In the genomic region with DNA sequence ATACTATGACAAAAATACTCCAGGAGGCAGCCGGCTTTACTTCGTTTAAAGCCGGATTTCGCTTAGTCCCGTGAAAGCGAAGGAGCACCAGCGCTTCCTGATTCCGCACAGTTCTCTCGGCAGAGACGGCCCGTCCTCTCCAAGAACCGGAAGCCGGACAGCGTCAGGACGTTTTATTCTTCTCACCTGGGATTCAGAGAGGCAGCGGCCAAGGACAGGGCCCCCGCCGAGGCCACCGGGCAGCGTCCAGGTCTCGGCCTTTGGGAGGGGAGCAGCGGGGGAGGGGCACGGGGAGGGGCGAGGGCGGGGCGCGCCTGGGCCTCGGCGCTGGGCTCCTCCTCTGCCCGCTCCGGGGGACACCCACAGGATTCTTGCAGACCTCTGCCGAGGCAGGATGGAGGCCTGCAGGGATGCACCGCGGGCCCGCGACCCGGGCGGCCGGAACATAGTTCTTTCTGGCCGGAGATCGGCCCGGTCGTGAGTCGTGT, we compare ENCODE assay signal across 8 cellular contexts. TPM values are rescaled to one million over a fixed set of nuclear protein-coding genes. Genes with fewer than 3 reads are reported as not detected.
DNase-seq lines count a peak whose midpoint lies in the region; ATAC-seq and TF ChIP-seq lines count a peak whose summit lies in the region.

No MANE protein-coding gene starts in this region.

- H3K27ac ChIP-seq in MM.1S (ENCODE audit: low read length) = no peak overlapping the region

- peaks cover 8% of the 10 kb centered on the region; the same call in 1 of the 2 replicates for H3F3A ChIP-seq in MM.1S (ENCODE audit: insufficient read depth, low read length)

- no peak overlapping the region for H3K9ac ChIP-seq in MM.1S (ENCODE audit: low read length)

- intact Hi-C loops in left colon (cut with DNase I, micrococcal nuclease) = no loop called here

- peak; percentile 54 for ATAC-seq in left colon

- no peak overlapping the region for H3K4me2 ChIP-seq in MM.1S (ENCODE audit: low read depth, low read length)

- H3K79me2 ChIP-seq in MM.1S (ENCODE audit: low read length) = peaks cover 95% of the 10 kb centered on the region

- H3K27me3 ChIP-seq in MM.1S (replicated peaks; ENCODE audit: insufficient read depth, low read length) = no peaks in the 10 kb centered on the region

- H3K36me3 ChIP-seq in MM.1S (replicated peaks; ENCODE audit: insufficient read depth, low read length) = no peaks in the 10 kb centered on the region; the same call in 1 of the 2 replicates

- peaks cover 20% of the 10 kb centered on the region for H4K20me1 ChIP-seq in MM.1S (ENCODE audit: insufficient read depth, low read length)

- TF ChIP-seq CTCF in MM.1S (IDR thresholded peaks at IDR 0.05; ENCODE audit: low read length) = no peak

- no peaks in the 10 kb centered on the region for H3K9me3 ChIP-seq in MM.1S (replicated peaks; ENCODE audit: insufficient read depth, low read length)

- H3K4me3 ChIP-seq in MM.1S (ENCODE audit: low read length) = no peak overlapping the region

- H2AFZ ChIP-seq in MM.1S (ENCODE audit: low read length) = no peak overlapping the region

- peaks cover 13% of the 10 kb centered on the region for H3K4me1 ChIP-seq in MM.1S (ENCODE audit: low read length)

- peak; percentile 49 for DNase-seq in HCEC 1CT
- peak; percentile 54 to 61 for DNase-seq in activated CD4-positive, alpha-beta T cell treated with anti-CD3 and anti-CD28 coated beads for 4 hours
- DNase-seq in dermis blood vessel endothelial cell = peak; percentile 62
- DNase-seq in left colon = peak; percentile 78 to 79
- DNase-seq in stimulated activated CD8-positive, alpha-beta memory T cell treated with anti-CD3 and anti-CD28 coated beads, Interleukin-4, amount 100 ng/mL, for 48 hours = peak; percentile 73
- DNase-seq in middle frontal gyrus (ENCODE audit: extremely low spot score, low spot score) = no peak
- DNase-seq in NCI-H1417 (lab: John Stamatoyannopoulos, UW) = no peak
- no peak for DNase-seq in MM.1S

- no peaks in the 10 kb centered on the region for H3K9me2 ChIP-seq in MM.1S (replicated peaks; ENCODE audit: insufficient read depth, low read length)

RNA-seq across cellular contexts. Expression of a gene that starts 2.8 kb away (rescaled TPM):
- total RNA-seq in dermis blood vessel endothelial cell (47.5 and 56.2 TPM in 2 replicates), left colon (10 to 100 TPM; 50.5 to 55.3 TPM)

RNA-seq across cellular contexts. Expression of a gene that starts 8.9 kb away (rescaled TPM):
- total RNA-seq in dermis blood vessel endothelial cell = 43.4 and 43.7 TPM in 2 replicates
- 10 to 100 TPM; 30.7 to 37.7 TPM for total RNA-seq in left colon

RNA-seq across cellular contexts. Expression of a gene that starts 23.4 kb away (rescaled TPM):
- total RNA-seq in dermis blood vessel endothelial cell (9.0 and 11.8 TPM in 2 replicates), left colon (10 to 100 TPM; 17.7 to 28.1 TPM)

Comparison
In these comparisons a context has a peak if more than half of its experiments do, and no peak if none do; other contexts are left out.
1. DNase-seq: peak in HCEC 1CT (single experiment), activated CD4-positive, alpha-beta T cell treated with anti-CD3 and anti-CD28 coated beads for 4 hours (2 of 2), dermis blood vessel endothelial cell (single experiment), left colon (2 of 2) and stimulated activated CD8-positive, alpha-beta memory T cell treated with anti-CD3 and anti-CD28 coated beads, Interleukin-4, amount 100 ng/mL, for 48 hours (single experiment); none in middle frontal gyrus (single experiment), NCI-H1417 (0 of 3) and MM.1S (single experiment).